In the genomic region with DNA sequence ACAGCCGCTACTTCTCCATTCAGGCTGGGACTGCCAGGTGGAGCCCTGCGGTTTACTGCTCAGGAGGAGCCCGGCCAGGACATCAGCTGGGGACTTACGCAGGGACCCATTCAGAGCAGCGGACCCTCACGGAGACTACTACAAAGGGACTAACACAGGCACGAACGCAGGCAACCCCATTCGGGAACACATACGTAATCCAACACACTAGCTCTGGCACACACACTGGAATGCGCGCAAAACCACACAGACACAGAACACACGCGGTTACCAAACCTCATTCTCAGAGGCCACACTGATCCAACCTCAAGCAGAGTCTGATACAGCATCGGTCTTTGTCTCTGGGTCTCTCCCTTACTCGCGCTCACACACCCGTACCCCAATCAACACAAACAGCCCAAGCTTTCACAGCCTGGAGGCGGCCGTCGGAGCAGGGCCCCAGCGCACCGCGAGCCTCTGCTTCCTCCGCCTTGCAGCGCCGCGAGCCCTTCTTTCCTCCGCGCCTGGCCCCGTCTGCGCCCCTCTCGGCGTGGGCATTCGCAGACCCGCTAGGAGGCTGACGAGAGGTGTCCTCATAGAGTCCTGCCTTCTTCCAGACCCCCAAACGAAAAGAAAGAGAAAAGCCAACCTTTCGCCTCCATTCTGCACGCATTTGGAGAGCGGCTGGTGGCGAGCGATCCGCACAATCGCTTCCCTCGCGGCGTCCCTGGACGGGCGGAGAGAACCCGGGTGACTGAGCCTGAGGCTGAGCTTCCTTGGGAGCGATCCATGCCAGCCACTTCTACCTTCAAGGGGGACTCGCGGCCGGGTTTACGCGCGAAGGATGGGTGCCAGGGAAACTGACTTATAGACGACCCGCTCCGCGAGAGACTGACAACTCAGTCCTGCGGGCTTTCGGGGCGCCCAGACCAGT, we compare ENCODE assay signal across 1 cellular context.
TF ChIP-seq lines count a peak whose summit lies in the region.

No MANE protein-coding gene starts in this region.

TF ChIP-seq in HEK293, 187 proteins besides CTCF, POLR2A, EP300 and RAD21 (continued from another document and continues in another):
- TF ChIP-seq, protein P1, sequence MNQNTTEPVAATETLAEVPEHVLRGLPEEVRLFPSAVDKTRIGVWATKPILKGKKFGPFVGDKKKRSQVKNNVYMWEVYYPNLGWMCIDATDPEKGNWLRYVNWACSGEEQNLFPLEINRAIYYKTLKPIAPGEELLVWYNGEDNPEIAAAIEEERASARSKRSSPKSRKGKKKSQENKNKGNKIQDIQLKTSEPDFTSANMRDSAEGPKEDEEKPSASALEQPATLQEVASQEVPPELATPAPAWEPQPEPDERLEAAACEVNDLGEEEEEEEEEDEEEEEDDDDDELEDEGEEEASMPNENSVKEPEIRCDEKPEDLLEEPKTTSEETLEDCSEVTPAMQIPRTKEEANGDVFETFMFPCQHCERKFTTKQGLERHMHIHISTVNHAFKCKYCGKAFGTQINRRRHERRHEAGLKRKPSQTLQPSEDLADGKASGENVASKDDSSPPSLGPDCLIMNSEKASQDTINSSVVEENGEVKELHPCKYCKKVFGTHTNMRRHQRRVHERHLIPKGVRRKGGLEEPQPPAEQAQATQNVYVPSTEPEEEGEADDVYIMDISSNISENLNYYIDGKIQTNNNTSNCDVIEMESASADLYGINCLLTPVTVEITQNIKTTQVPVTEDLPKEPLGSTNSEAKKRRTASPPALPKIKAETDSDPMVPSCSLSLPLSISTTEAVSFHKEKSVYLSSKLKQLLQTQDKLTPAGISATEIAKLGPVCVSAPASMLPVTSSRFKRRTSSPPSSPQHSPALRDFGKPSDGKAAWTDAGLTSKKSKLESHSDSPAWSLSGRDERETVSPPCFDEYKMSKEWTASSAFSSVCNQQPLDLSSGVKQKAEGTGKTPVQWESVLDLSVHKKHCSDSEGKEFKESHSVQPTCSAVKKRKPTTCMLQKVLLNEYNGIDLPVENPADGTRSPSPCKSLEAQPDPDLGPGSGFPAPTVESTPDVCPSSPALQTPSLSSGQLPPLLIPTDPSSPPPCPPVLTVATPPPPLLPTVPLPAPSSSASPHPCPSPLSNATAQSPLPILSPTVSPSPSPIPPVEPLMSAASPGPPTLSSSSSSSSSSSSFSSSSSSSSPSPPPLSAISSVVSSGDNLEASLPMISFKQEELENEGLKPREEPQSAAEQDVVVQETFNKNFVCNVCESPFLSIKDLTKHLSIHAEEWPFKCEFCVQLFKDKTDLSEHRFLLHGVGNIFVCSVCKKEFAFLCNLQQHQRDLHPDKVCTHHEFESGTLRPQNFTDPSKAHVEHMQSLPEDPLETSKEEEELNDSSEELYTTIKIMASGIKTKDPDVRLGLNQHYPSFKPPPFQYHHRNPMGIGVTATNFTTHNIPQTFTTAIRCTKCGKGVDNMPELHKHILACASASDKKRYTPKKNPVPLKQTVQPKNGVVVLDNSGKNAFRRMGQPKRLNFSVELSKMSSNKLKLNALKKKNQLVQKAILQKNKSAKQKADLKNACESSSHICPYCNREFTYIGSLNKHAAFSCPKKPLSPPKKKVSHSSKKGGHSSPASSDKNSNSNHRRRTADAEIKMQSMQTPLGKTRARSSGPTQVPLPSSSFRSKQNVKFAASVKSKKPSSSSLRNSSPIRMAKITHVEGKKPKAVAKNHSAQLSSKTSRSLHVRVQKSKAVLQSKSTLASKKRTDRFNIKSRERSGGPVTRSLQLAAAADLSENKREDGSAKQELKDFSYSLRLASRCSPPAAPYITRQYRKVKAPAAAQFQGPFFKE (tag by site-specific recombination; IDR thresholded peaks at IDR 0.05; ENCODE audit: borderline replicate concordance), result no peak
- TF ChIP-seq ZNF175 (tag by site-specific recombination; IDR thresholded peaks at IDR 0.05) (no peak), ZNF174 (tag by site-specific recombination; IDR thresholded peaks at IDR 0.05) (no peak), WT1 (tag by site-specific recombination; IDR thresholded peaks at IDR 0.05) (no peak), ZSCAN16 (tag by site-specific recombination; IDR thresholded peaks at IDR 0.05) (no peak), SETDB1 (IDR thresholded peaks at IDR 0.05; ENCODE audit: insufficient read length, low read length) (no peak), ZNF10 (tag by site-specific recombination; IDR thresholded peaks at IDR 0.05) (no peak), ZNF548 (tag by site-specific recombination; IDR thresholded peaks at IDR 0.05) (no peak), IKZF3 (tag by site-specific recombination; IDR thresholded peaks at IDR 0.05) (no peak), ZNF791 (tag by site-specific recombination; IDR thresholded peaks at IDR 0.05) (no peak), ZNF221 (tag by site-specific recombination; IDR thresholded peaks at IDR 0.05; ENCODE audit: borderline replicate concordance) (no peak), GLIS2 (tag by site-specific recombination; IDR thresholded peaks at IDR 0.05) (peak; percentile 59; the same call in 1 of the 2 replicates), ZNF707 (tag by site-specific recombination; IDR thresholded peaks at IDR 0.05) (no peak), ZNF658 (tag by site-specific recombination; IDR thresholded peaks at IDR 0.05) (no peak), ZNF777 (tag by site-specific recombination; IDR thresholded peaks at IDR 0.05; ENCODE audit: borderline replicate concordance) (0 out of 2 replicates have a peak, but pooled peaks have one; percentile 63), KLF16 (tag by site-specific recombination; IDR thresholded peaks at IDR 0.05) (0 out of 2 replicates have a peak, but pooled peaks have one; percentile 18), ZNF366 (tag by site-specific recombination; conservative IDR thresholded peaks at IDR 0.05) (no peak), GLI4 (tag by site-specific recombination; IDR thresholded peaks at IDR 0.05) (no peak), ZNF426 (tag by site-specific recombination; IDR thresholded peaks at IDR 0.05) (no peak), ZNF677 (tag by site-specific recombination; IDR thresholded peaks at IDR 0.05) (no peak), FEZF1 (tag by site-specific recombination; IDR thresholded peaks at IDR 0.05) (no peak), KLF7 (tag by site-specific recombination; IDR thresholded peaks at IDR 0.05; ENCODE audit: borderline replicate concordance) (no peak), ZNF37A (tag by site-specific recombination; IDR thresholded peaks at IDR 0.05) (no peak), ZNF239 (tag by site-specific recombination; IDR thresholded peaks at IDR 0.05) (no peak), EGR2 (tag by site-specific recombination; IDR thresholded peaks at IDR 0.05; ENCODE audit: low read depth) (no peak), ZNF391 (tag by site-specific recombination; IDR thresholded peaks at IDR 0.05; ENCODE audit: borderline replicate concordance, low read depth) (no peak), ZNF121 (tag by site-specific recombination; IDR thresholded peaks at IDR 0.05) (no peak), ZNF660 (tag by site-specific recombination; IDR thresholded peaks at IDR 0.05) (no peak), PRDM1 (tag by site-specific recombination; IDR thresholded peaks at IDR 0.05) (no peak), ZNF433 (tag by site-specific recombination; IDR thresholded peaks at IDR 0.05; ENCODE audit: low read depth) (no peak), GLIS1 (tag by site-specific recombination; IDR thresholded peaks at IDR 0.05) (peak; percentile 70), ZNF529 (tag by site-specific recombination; IDR thresholded peaks at IDR 0.05; ENCODE audit: insufficient replicate concordance) (no peak), ZNF23 (tag by site-specific recombination; IDR thresholded peaks at IDR 0.05; ENCODE audit: borderline replicate concordance) (no peak), ZNF510 (tag by site-specific recombination; IDR thresholded peaks at IDR 0.05; ENCODE audit: insufficient replicate concordance) (no peak), ZNF16 (tag by site-specific recombination; IDR thresholded peaks at IDR 0.05; ENCODE audit: low read depth) (no peak), ZFP41 (tag by site-specific recombination; IDR thresholded peaks at IDR 0.05; ENCODE audit: borderline replicate concordance) (no peak), ZFP37 (tag by site-specific recombination; IDR thresholded peaks at IDR 0.05) (no peak), ZNF335 (tag by site-specific recombination; conservative IDR thresholded peaks at IDR 0.05) (peak; percentile 99), ZNF19 (tag by site-specific recombination; IDR thresholded peaks at IDR 0.05; ENCODE audit: low read depth) (no peak), TRIM28 (IDR thresholded peaks at IDR 0.05; ENCODE audit: borderline replicate concordance, low read length) (no peak), ZNF623 (tag by site-specific recombination; IDR thresholded peaks at IDR 0.05) (no peak), ZBTB7A (tag by site-specific recombination; IDR thresholded peaks at IDR 0.05; ENCODE audit: low read depth) (no peak), ZNF214 (tag by site-specific recombination; IDR thresholded peaks at IDR 0.05; ENCODE audit: borderline replicate concordance) (no peak), YY1 (tag by site-specific recombination; IDR thresholded peaks at IDR 0.05) (no peak), ZNF561 (tag by site-specific recombination; IDR thresholded peaks at IDR 0.05; ENCODE audit: borderline replicate concordance) (no peak), KLF10 (tag by site-specific recombination; IDR thresholded peaks at IDR 0.05) (no peak)
- TF ChIP-seq, protein P2, sequence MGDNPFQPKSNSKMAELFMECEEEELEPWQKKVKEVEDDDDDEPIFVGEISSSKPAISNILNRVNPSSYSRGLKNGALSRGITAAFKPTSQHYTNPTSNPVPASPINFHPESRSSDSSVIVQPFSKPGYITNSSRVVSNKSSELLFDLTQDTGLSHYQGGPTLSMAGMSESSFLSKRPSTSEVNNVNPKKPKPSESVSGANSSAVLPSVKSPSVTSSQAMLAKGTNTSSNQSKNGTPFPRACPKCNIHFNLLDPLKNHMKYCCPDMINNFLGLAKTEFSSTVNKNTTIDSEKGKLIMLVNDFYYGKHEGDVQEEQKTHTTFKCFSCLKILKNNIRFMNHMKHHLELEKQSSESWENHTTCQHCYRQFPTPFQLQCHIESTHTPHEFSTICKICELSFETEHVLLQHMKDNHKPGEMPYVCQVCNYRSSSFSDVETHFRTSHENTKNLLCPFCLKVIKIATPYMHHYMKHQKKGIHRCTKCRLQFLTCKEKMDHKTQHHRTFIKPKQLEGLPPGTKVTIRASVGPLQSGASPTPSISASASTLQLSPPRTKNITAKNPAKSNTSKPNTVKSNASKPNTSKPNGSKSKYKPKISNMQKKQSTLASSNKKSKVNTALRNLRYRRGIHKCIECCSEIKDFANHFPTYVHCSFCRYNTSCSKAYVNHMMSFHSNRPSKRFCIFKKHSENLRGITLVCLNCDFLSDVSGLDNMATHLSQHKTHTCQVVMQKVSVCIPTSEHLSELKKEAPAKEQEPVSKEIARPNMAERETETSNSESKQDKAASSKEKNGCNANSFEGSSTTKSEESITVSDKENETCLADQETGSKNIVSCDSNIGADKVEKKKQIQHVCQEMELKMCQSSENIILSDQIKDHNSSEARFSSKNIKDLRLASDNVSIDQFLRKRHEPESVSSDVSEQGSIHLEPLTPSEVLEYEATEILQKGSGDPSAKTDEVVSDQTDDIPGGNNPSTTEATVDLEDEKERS (tag by site-specific recombination; IDR thresholded peaks at IDR 0.05), result no peak
- TF ChIP-seq, protein P3, sequence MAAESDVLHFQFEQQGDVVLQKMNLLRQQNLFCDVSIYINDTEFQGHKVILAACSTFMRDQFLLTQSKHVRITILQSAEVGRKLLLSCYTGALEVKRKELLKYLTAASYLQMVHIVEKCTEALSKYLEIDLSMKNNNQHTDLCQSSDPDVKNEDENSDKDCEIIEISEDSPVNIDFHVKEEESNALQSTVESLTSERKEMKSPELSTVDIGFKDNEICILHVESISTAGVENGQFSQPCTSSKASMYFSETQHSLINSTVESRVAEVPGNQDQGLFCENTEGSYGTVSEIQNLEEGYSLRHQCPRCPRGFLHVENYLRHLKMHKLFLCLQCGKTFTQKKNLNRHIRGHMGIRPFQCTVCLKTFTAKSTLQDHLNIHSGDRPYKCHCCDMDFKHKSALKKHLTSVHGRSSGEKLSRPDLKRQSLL (tag by site-specific recombination; IDR thresholded peaks at IDR 0.05), result no peak
- TF ChIP-seq, protein P4, sequence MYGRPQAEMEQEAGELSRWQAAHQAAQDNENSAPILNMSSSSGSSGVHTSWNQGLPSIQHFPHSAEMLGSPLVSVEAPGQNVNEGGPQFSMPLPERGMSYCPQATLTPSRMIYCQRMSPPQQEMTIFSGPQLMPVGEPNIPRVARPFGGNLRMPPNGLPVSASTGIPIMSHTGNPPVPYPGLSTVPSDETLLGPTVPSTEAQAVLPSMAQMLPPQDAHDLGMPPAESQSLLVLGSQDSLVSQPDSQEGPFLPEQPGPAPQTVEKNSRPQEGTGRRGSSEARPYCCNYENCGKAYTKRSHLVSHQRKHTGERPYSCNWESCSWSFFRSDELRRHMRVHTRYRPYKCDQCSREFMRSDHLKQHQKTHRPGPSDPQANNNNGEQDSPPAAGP (tag by site-specific recombination; IDR thresholded peaks at IDR 0.05), result no peak
- TF ChIP-seq, protein P5, sequence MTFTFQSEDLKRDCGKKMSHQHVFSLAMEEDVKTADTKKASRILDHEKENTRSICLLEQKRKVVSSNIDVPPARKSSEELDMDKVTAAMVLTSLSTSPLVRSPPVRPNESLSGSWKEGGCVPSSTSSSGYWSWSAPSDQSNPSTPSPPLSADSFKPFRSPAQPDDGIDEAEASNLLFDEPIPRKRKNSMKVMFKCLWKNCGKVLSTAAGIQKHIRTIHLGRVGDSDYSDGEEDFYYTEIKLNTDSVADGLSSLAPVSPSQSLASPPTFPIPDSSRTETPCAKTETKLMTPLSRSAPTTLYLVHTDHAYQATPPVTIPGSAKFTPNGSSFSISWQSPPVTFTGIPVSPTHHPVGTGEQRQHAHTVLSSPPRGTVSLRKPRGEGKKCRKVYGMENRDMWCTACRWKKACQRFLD (tag by site-specific recombination; IDR thresholded peaks at IDR 0.05), result no peak
- TF ChIP-seq, protein P6, sequence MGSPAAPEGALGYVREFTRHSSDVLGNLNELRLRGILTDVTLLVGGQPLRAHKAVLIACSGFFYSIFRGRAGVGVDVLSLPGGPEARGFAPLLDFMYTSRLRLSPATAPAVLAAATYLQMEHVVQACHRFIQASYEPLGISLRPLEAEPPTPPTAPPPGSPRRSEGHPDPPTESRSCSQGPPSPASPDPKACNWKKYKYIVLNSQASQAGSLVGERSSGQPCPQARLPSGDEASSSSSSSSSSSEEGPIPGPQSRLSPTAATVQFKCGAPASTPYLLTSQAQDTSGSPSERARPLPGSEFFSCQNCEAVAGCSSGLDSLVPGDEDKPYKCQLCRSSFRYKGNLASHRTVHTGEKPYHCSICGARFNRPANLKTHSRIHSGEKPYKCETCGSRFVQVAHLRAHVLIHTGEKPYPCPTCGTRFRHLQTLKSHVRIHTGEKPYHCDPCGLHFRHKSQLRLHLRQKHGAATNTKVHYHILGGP (tag by site-specific recombination; IDR thresholded peaks at IDR 0.05), result no peak
